In genomic region chr5:31158686-31159085, GRCh38 we compare ENCODE assay signal across 28 cellular contexts.
"Had no signal": no experiment of that assay in that cellular context is flagged by ENCODE, and none has a peak within 500 bp of the region (broad histone marks: within the 10 kb centered on the region; RNA-seq: fewer than 3 reads in every experiment).

No MANE protein-coding gene starts in this region.

- H3K4me1 Mint-ChIP-seq: stimulated activated effector memory CD8-positive, alpha-beta T cell treated with anti-CD3 and anti-CD28 coated beads, Interleukin-12 subunit alpha, Interleukin-12 subunit beta, amount 100 ng/mL, for 72 hours; stimulated activated memory B cell treated with anti-CD40 and anti-IgM and Interleukin-4, amounts not matched to agents 10 μg/mL and 1 μg/mL and 100 μg/mL, for 72 hours; stimulated activated naive B cell treated with anti-CD40 and anti-IgM and Interleukin-4, amounts not matched to agents 10 μg/mL and 1 μg/mL and 100 μg/mL, for 72 hours; stimulated activated naive CD8-positive, alpha-beta T cell treated with anti-CD3 and anti-CD28 coated beads, Interleukin-15, amount 100 ng/mL, for 72 hours had no signal

- H3K27ac Mint-ChIP-seq: stimulated activated effector memory CD8-positive, alpha-beta T cell treated with anti-CD3 and anti-CD28 coated beads, Interleukin-12 subunit alpha, Interleukin-12 subunit beta, amount 100 ng/mL, for 72 hours; stimulated activated memory B cell treated with anti-CD40 and anti-IgM and Interleukin-4, amounts not matched to agents 10 μg/mL and 1 μg/mL and 100 μg/mL, for 72 hours; stimulated activated naive B cell treated with anti-CD40 and anti-IgM and Interleukin-4, amounts not matched to agents 10 μg/mL and 1 μg/mL and 100 μg/mL, for 72 hours; stimulated activated naive CD8-positive, alpha-beta T cell treated with anti-CD3 and anti-CD28 coated beads, Interleukin-15, Interleukin-2, amounts not matched to agents 100 ng/mL and 50 ng/mL, for 24 hours; type B pancreatic cell had no signal

- H3K9me3 Mint-ChIP-seq: stimulated activated naive B cell treated with anti-CD40 and anti-IgM and Interleukin-4, amounts not matched to agents 10 μg/mL and 1 μg/mL and 100 μg/mL, for 72 hours; stimulated activated naive CD8-positive, alpha-beta T cell treated with anti-CD3 and anti-CD28 coated beads, Interleukin-15, amount 100 ng/mL, for 72 hours; type B pancreatic cell had no signal

- H3K4me1 ChIP-seq: stomach, suprapubic skin, testis, thyroid gland, tibial nerve, upper lobe of left lung, upper lobe of right lung, uterus, vagina had no signal

- H3K27ac ChIP-seq: stomach, suprapubic skin, testis, thoracic aorta, thyroid gland, tibial artery, tibial nerve, transverse colon, upper lobe of left lung, upper lobe of right lung, uterus, vagina had no signal

- ATAC-seq: stimulated activated effector memory CD8-positive, alpha-beta T cell treated with anti-CD3 and anti-CD28 coated beads, Interleukin-12 subunit alpha, Interleukin-12 subunit beta, amount 100 ng/mL, for 72 hours; stimulated activated memory B cell treated with anti-CD40 and anti-IgM and Interleukin-4, amounts not matched to agents 10 μg/mL and 1 μg/mL and 100 μg/mL, for 72 hours; stimulated activated naive B cell treated with anti-CD40 and anti-IgM and Interleukin-4, amounts not matched to agents 10 μg/mL and 1 μg/mL and 100 μg/mL, for 72 hours; stimulated activated naive CD8-positive, alpha-beta T cell treated with anti-CD3 and anti-CD28 coated beads, Interleukin-15, amount 100 ng/mL, for 72 hours; stimulated activated naive CD8-positive, alpha-beta T cell treated with anti-CD3 and anti-CD28 coated beads, Interleukin-15, Interleukin-2, amounts not matched to agents 100 U/mL and 50 U/mL, for 24 hours; upper lobe of right lung had no signal

- H3K4me3 ChIP-seq: stomach, suprapubic skin, testis, thoracic aorta, thyroid gland, tibial artery, tibial nerve, transverse colon, upper lobe of left lung, upper lobe of right lung, uterus, vagina had no signal

- H3K36me3 Mint-ChIP-seq: stimulated activated effector memory CD8-positive, alpha-beta T cell treated with anti-CD3 and anti-CD28 coated beads, Interleukin-12 subunit alpha, Interleukin-12 subunit beta, amount 100 ng/mL, for 72 hours; stimulated activated memory B cell treated with anti-CD40 and anti-IgM and Interleukin-4, amounts not matched to agents 10 μg/mL and 1 μg/mL and 100 μg/mL, for 72 hours; stimulated activated naive B cell treated with anti-CD40 and anti-IgM and Interleukin-4, amounts not matched to agents 10 μg/mL and 1 μg/mL and 100 μg/mL, for 72 hours; type B pancreatic cell had no signal

- H3K9me3 ChIP-seq: stomach, suprapubic skin, testis, thoracic aorta, thyroid gland, tibial artery, tibial nerve, transverse colon, upper lobe of left lung, upper lobe of right lung, uterus, vagina had no signal

- H3K36me3 ChIP-seq: stomach, suprapubic skin, thoracic aorta, thyroid gland, tibial artery, tibial nerve, transverse colon, upper lobe of left lung, upper lobe of right lung, uterus, vagina had no signal

- H3K4me3 Mint-ChIP-seq: stimulated activated effector memory CD8-positive, alpha-beta T cell treated with anti-CD3 and anti-CD28 coated beads, Interleukin-12 subunit alpha, Interleukin-12 subunit beta, amount 100 ng/mL, for 72 hours; stimulated activated memory B cell treated with anti-CD40 and anti-IgM and Interleukin-4, amounts not matched to agents 10 μg/mL and 1 μg/mL and 100 μg/mL, for 72 hours; stimulated activated naive B cell treated with anti-CD40 and anti-IgM and Interleukin-4, amounts not matched to agents 10 μg/mL and 1 μg/mL and 100 μg/mL, for 72 hours; stimulated activated naive CD8-positive, alpha-beta T cell treated with anti-CD3 and anti-CD28 coated beads, Interleukin-15, amount 100 ng/mL, for 72 hours; stimulated activated naive CD8-positive, alpha-beta T cell treated with anti-CD3 and anti-CD28 coated beads, Interleukin-15, Interleukin-2, amounts not matched to agents 100 ng/mL and 50 ng/mL, for 24 hours; type B pancreatic cell had no signal

- H3K27me3 Mint-ChIP-seq: stimulated activated memory B cell treated with anti-CD40 and anti-IgM and Interleukin-4, amounts not matched to agents 10 μg/mL and 1 μg/mL and 100 μg/mL, for 72 hours; stimulated activated naive B cell treated with anti-CD40 and anti-IgM and Interleukin-4, amounts not matched to agents 10 μg/mL and 1 μg/mL and 100 μg/mL, for 72 hours; stimulated activated naive CD8-positive, alpha-beta T cell treated with anti-CD3 and anti-CD28 coated beads, Interleukin-15, amount 100 ng/mL, for 72 hours; stimulated activated naive CD8-positive, alpha-beta T cell treated with anti-CD3 and anti-CD28 coated beads, Interleukin-15, Interleukin-2, amounts not matched to agents 100 ng/mL and 50 ng/mL, for 24 hours had no signal

- DNase-seq: stimulated activated CD4-positive, alpha-beta T cell treated with anti-CD3 and anti-CD28 coated beads, Interleukin-2, amount 100 ng/mL, for 48 hours; stimulated activated CD4-positive, alpha-beta T cell treated with anti-CD3 and anti-CD28 coated beads, Interleukin-4, amount 100 ng/mL, for 1 hour; stimulated activated CD4-positive, alpha-beta T cell treated with anti-CD3 and anti-CD28 coated beads, Interleukin-4, amount 100 ng/mL, for 24 hours; stimulated activated CD4-positive, alpha-beta T cell treated with anti-CD3 and anti-CD28 coated beads, Interleukin-4, amount 100 ng/mL, for 4 hours; stimulated activated CD8-positive, alpha-beta memory T cell treated with anti-CD3 and anti-CD28 coated beads, Interleukin-4, amount 100 ng/mL, for 48 hours; stimulated activated naive B cell treated with anti-CD40 and anti-IgM and Interleukin-4, amounts not matched to agents 10 μg/mL and 1 μg/mL and 100 μg/mL, for 72 hours; stimulated activated naive CD4-positive, alpha-beta T cell; stimulated activated naive CD4-positive, alpha-beta T cell treated with Interleukin-2 at 50 U/mL for 16 hours; stimulated activated naive CD8-positive, alpha-beta T cell treated with anti-CD3 and anti-CD28 coated beads, Interleukin-15, amount 100 ng/mL, for 72 hours; stimulated activated naive CD8-positive, alpha-beta T cell treated with anti-CD3 and anti-CD28 coated beads, Interleukin-15, Interleukin-2, amounts not matched to agents 100 U/mL and 50 U/mL, for 24 hours; stomach; substantia nigra; testis; thyroid gland; tibial artery; transverse colon; trophoblast cell; upper lobe of left lung; upper lobe of right lung; uterus had no signal
